In the genomic region with DNA sequence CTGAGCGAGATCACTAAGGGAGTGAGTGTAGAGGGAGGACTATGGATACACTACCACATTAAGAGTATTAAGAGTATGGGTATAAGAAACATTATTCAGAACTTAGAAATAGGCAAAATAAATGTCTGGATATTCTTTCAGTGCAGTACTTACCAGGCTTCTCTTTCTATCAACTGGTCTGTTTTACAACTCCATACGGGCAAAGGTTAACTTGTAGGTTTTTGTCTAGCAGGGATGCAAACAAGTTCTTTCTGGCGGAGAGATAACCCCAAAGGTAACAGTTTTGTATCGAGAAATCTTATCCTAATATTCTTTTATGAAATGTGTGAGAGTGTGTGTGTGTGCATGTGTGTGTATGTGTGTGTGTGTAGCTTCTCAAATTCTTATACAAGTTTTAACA, we compare ENCODE assay signal across 15 cellular contexts.
DNase-seq lines count a peak whose midpoint lies in the region; ATAC-seq and TF ChIP-seq lines count a peak whose summit lies in the region.
"Had no signal": no experiment of that assay in that cellular context is flagged by ENCODE, and none has a peak within 500 bp of the region (broad histone marks: within the 10 kb centered on the region; RNA-seq: fewer than 3 reads in every experiment).

No MANE protein-coding gene starts in this region.

- no peak for TF ChIP-seq CTCF in Caco-2 (IDR thresholded peaks at IDR 0.05; ENCODE audit: insufficient read depth in 1 of 2, low read depth in 1 of 2, low read length in 1 of 2, severe bottlenecking in 1 of 2, unreplicated experiment in 1 of 2)
- no peak for TF ChIP-seq CTCF in mucosa of descending colon (IDR thresholded peaks at IDR 0.05)

- H3K9me3 ChIP-seq in Caco-2 (no peaks in the 10 kb centered on the region), mucosa of descending colon (no peaks in the 10 kb centered on the region)
- H3K9me3 ChIP-seq: A549; BLaER1 treated with 17β-estradiol and CSF1 and Interleukin-3, amounts not matched to agents 10 nM and 100 nM had no signal

- H3K4me3 ChIP-seq in Caco-2 (ENCODE audit: low read depth, low read length) (no peak overlapping the region), mucosa of descending colon (no peak overlapping the region)
- H3K4me3 ChIP-seq: A549; BLaER1 treated with 17β-estradiol and CSF1 and Interleukin-3, amounts not matched to agents 10 nM and 100 nM had no signal

- H3K4me3 Mint-ChIP-seq in Caco-2 (ENCODE audit: unreplicated experiment): peak overlapping the region; percentile 59
- no peak overlapping the region for H3K4me3 Mint-ChIP-seq in activated T-helper 17 cell treated with anti-CD3 and anti-CD28 coated beads, Interleukin-2, amount 50 U/mL, for 72 hours
- H3K4me3 Mint-ChIP-seq: B cell; CD4-positive, alpha-beta T cell; CD8-positive, alpha-beta T cell had no signal

- H3K36me3 ChIP-seq in Caco-2 (ENCODE audit: control insufficient read depth, insufficient read depth, low read length): no peaks in the 10 kb centered on the region
- H3K36me3 ChIP-seq in mucosa of descending colon (ENCODE audit: low read depth): no peaks in the 10 kb centered on the region

- no peaks in the 10 kb centered on the region for H3K9me3 Mint-ChIP-seq in Caco-2 (ENCODE audit: unreplicated experiment)
- no peaks in the 10 kb centered on the region for H3K9me3 Mint-ChIP-seq in activated T-helper 17 cell treated with anti-CD3 and anti-CD28 coated beads, Interleukin-2, amount 50 U/mL, for 72 hours
- H3K9me3 Mint-ChIP-seq: CD4-positive, alpha-beta T cell; CD8-positive, alpha-beta T cell had no signal

- CTCF ChIA-PET in Caco-2 (lab: Charles Lee): no interaction called here

- peak overlapping the region; percentile 65 for H3K27ac Mint-ChIP-seq in Caco-2 (ENCODE audit: unreplicated experiment)
- H3K27ac Mint-ChIP-seq in activated T-helper 17 cell treated with anti-CD3 and anti-CD28 coated beads, Interleukin-2, amount 50 U/mL, for 72 hours: no peak overlapping the region
- H3K27ac Mint-ChIP-seq: B cell; CD4-positive, alpha-beta T cell; CD8-positive, alpha-beta T cell had no signal

- no TSS peak for BruUV-seq in Caco-2 (replicated peaks; lab: Mats Ljungman, UMichigan)

- ATAC-seq in left lobe of liver: peak; percentile 51
- no peak for ATAC-seq in activated T-helper 17 cell treated with anti-CD3 and anti-CD28 coated beads, Interleukin-2, amount 50 U/mL, for 72 hours (replicated peaks)
- no peak for ATAC-seq in mucosa of descending colon
- ATAC-seq: A549; CD8-positive, alpha-beta T cell had no signal

- peaks cover 12% of the 10 kb centered on the region for H3K4me1 Mint-ChIP-seq in Caco-2 (ENCODE audit: low read depth, unreplicated experiment)
- no peaks in the 10 kb centered on the region for H3K4me1 Mint-ChIP-seq in activated T-helper 17 cell treated with anti-CD3 and anti-CD28 coated beads, Interleukin-2, amount 50 U/mL, for 72 hours
- H3K4me1 Mint-ChIP-seq: B cell had no signal

- intact Hi-C loops in Caco-2 (cut with micrococcal nuclease; ENCODE audit: unreplicated experiment) (loop anchor here (2.0 to 5.0 kb wide), 2 partner anchors 23 to 358 kb away; no protein-coding TSS in a partner anchor), mucosa of descending colon (cut with DNase I, micrococcal nuclease) (no loop called here)

- H3K36me3 Mint-ChIP-seq in Caco-2 (ENCODE audit: insufficient read depth, unreplicated experiment): no peaks in the 10 kb centered on the region
- H3K36me3 Mint-ChIP-seq in activated T-helper 17 cell treated with anti-CD3 and anti-CD28 coated beads, Interleukin-2, amount 50 U/mL, for 72 hours (ENCODE audit: low read depth): no peaks in the 10 kb centered on the region
- H3K36me3 Mint-ChIP-seq: CD8-positive, alpha-beta T cell had no signal

- DNase-seq in Caco-2: peak in 1 of 2 experiments; percentile 27
- peak; percentile 5 for DNase-seq in HuH-7.5 (ENCODE audit: low spot score)
- DNase-seq in left lobe of liver (ENCODE audit: low spot score): no peak
- no peak for DNase-seq in kidney glomerular epithelial cell (lab: John Stamatoyannopoulos, UW)
- no peak for DNase-seq in mucosa of descending colon
- DNase-seq: AML-193; CD4-positive, alpha-beta T cell; CD8-positive, alpha-beta T cell; DMS 273 treated with DMSO at 0.1 percent for 48 hours; DMS79 treated with DMSO at 0.1 percent for 48 hours; GF-D8 had no signal

- no peaks in the 10 kb centered on the region for H3K27me3 ChIP-seq in Caco-2 (replicated peaks; ENCODE audit: control insufficient read depth, insufficient read depth, low read length)
- H3K27me3 ChIP-seq: BLaER1 treated with 17β-estradiol and CSF1 and Interleukin-3, amounts not matched to agents 10 nM and 100 nM had no signal

- H3K4me1 ChIP-seq in Caco-2: peaks cover 25% of the 10 kb centered on the region
- no peaks in the 10 kb centered on the region for H3K4me1 ChIP-seq in mucosa of descending colon (ENCODE audit: low read depth)
- H3K4me1 ChIP-seq: A549; BLaER1 treated with 17β-estradiol and CSF1 and Interleukin-3, amounts not matched to agents 10 nM and 100 nM had no signal

- no peaks in the 10 kb centered on the region for H3K27me3 Mint-ChIP-seq in Caco-2 (ENCODE audit: insufficient read depth, unreplicated experiment)
- no peaks in the 10 kb centered on the region for H3K27me3 Mint-ChIP-seq in activated T-helper 17 cell treated with anti-CD3 and anti-CD28 coated beads, Interleukin-2, amount 50 U/mL, for 72 hours
- H3K27me3 Mint-ChIP-seq: CD4-positive, alpha-beta T cell had no signal

- POLR2A ChIA-PET in Caco-2 (lab: Charles Lee): no interaction called here
